ENCODE assay signal across 21 cellular contexts in genomic region chr6:24905485-24905884, GRCh38. TPM values are rescaled to one million over a fixed set of nuclear protein-coding genes. Genes with fewer than 3 reads are reported as not detected.
DNase-seq lines count a peak whose midpoint lies in the region; ATAC-seq and TF ChIP-seq lines count a peak whose summit lies in the region.
"Had no signal": no experiment of that assay in that cellular context is flagged by ENCODE, and none has a peak within 500 bp of the region (broad histone marks: within the 10 kb centered on the region; RNA-seq: fewer than 3 reads in every experiment).

No MANE protein-coding gene starts in this region.

- peaks cover 65% of the 10 kb centered on the region for H3F3A ChIP-seq in SU-DHL-6 (ENCODE audit: insufficient read depth)

- peaks cover 29% of the 10 kb centered on the region for H3K36me3 Mint-ChIP-seq in activated naive CD4-positive, alpha-beta T cell treated with anti-CD3 and anti-CD28 coated beads, Interleukin-2, amount 50 U/mL, for 24 hours
- H3K36me3 Mint-ChIP-seq in activated naive CD4-positive, alpha-beta T cell treated with anti-CD3 and anti-CD28 coated beads, Interleukin-2, amount 50 U/mL, for 72 hours = peaks cover 14 to 69% of the 10 kb centered on the region in 2 donors
- H3K36me3 Mint-ChIP-seq in stimulated activated naive B cell treated with anti-CD40 and anti-IgM and Interleukin-4, amounts not matched to agents 10 μg/mL and 1 μg/mL and 100 μg/mL, for 72 hours = peaks cover 21 to 44% of the 10 kb centered on the region in 2 donors

- peaks cover 100% of the 10 kb centered on the region for H3K79me2 ChIP-seq in SU-DHL-6 (ENCODE audit: insufficient read depth, low read length)

- peak overlapping the region; percentile 77 for H3K4me2 ChIP-seq in SU-DHL-6 (ENCODE audit: low read depth, low read length, poor library complexity, severe bottlenecking)
- H3K4me2 ChIP-seq: SK-N-SH had no signal

- no peak overlapping the region for H3K9ac ChIP-seq in SU-DHL-6 (ENCODE audit: low read length)
- H3K9ac ChIP-seq: SK-N-SH had no signal

- no peak for TF ChIP-seq CTCF in SU-DHL-6 (IDR thresholded peaks at IDR 0.05; ENCODE audit: insufficient read depth, low read length, poor library complexity, severe bottlenecking)

- intact Hi-C loops in right cardiac atrium (cut with DNase I) = no loop called here

- H3K4me1 ChIP-seq in right cardiac atrium (ENCODE audit: control insufficient read depth, insufficient read depth, low read length) = peaks cover 2% of the 10 kb centered on the region
- H3K4me1 ChIP-seq: Caco-2 had no signal

- no peak overlapping the region for H3K4me3 Mint-ChIP-seq in activated naive CD4-positive, alpha-beta T cell treated with anti-CD3 and anti-CD28 coated beads, Interleukin-2, amount 50 U/mL, for 24 hours
- H3K4me3 Mint-ChIP-seq in stimulated activated naive B cell treated with anti-CD40 and anti-IgM and Interleukin-4, amounts not matched to agents 10 μg/mL and 1 μg/mL and 100 μg/mL, for 72 hours = no peak overlapping the region

- H3K27me3 ChIP-seq in SU-DHL-6 (ENCODE audit: low read length) (no peaks in the 10 kb centered on the region), right cardiac atrium (ENCODE audit: control insufficient read depth, insufficient read depth) (no peaks in the 10 kb centered on the region)
- H3K27me3 ChIP-seq: adrenal gland, cardiac muscle cell, tibial artery had no signal

- no peaks in the 10 kb centered on the region for H3K27me3 Mint-ChIP-seq in activated naive CD4-positive, alpha-beta T cell treated with anti-CD3 and anti-CD28 coated beads, Interleukin-2, amount 50 U/mL, for 24 hours
- no peaks in the 10 kb centered on the region for H3K27me3 Mint-ChIP-seq in stimulated activated naive B cell treated with anti-CD40 and anti-IgM and Interleukin-4, amounts not matched to agents 10 μg/mL and 1 μg/mL and 100 μg/mL, for 72 hours

- peak overlapping the region; percentile 99 for H3K27ac Mint-ChIP-seq in activated naive CD4-positive, alpha-beta T cell treated with anti-CD3 and anti-CD28 coated beads, Interleukin-2, amount 50 U/mL, for 24 hours
- H3K27ac Mint-ChIP-seq in activated naive CD4-positive, alpha-beta T cell treated with anti-CD3 and anti-CD28 coated beads, Interleukin-2, amount 50 U/mL, for 72 hours = peak overlapping the region in 1 of 2 donors; percentile 16
- H3K27ac Mint-ChIP-seq in stimulated activated naive B cell treated with anti-CD40 and anti-IgM and Interleukin-4, amounts not matched to agents 10 μg/mL and 1 μg/mL and 100 μg/mL, for 72 hours = peak overlapping the region; percentile 89

- no peaks in the 10 kb centered on the region; the same call in 1 of the 2 replicates for H4K20me1 ChIP-seq in SU-DHL-6 (ENCODE audit: low read depth, low read length)

- H3K9me3 Mint-ChIP-seq in activated naive CD4-positive, alpha-beta T cell treated with anti-CD3 and anti-CD28 coated beads, Interleukin-2, amount 50 U/mL, for 24 hours = no peaks in the 10 kb centered on the region
- no peaks in the 10 kb centered on the region for H3K9me3 Mint-ChIP-seq in activated naive CD4-positive, alpha-beta T cell treated with anti-CD3 and anti-CD28 coated beads, Interleukin-2, amount 50 U/mL, for 72 hours
- peaks cover 0 to 5% of the 10 kb centered on the region in 2 donors for H3K9me3 Mint-ChIP-seq in stimulated activated naive B cell treated with anti-CD40 and anti-IgM and Interleukin-4, amounts not matched to agents 10 μg/mL and 1 μg/mL and 100 μg/mL, for 72 hours

- DNase-seq in activated naive CD4-positive, alpha-beta T cell treated with anti-CD3 and anti-CD28 coated beads, Interleukin-2, amount 50 U/mL, for 72 hours (ENCODE audit: low spot score in 2 of 2) = no peak
- DNase-seq in left kidney (ENCODE audit: low read depth, low spot score) (peak; percentile 38), right cardiac atrium (no peak)
- DNase-seq in stimulated activated naive B cell treated with anti-CD40 and anti-IgM and Interleukin-4, amounts not matched to agents 10 μg/mL and 1 μg/mL and 100 μg/mL, for 72 hours = no peak
- no peak for DNase-seq in activated effector memory CD4-positive, alpha-beta T cell treated with anti-CD3 and anti-CD28 coated beads, Interleukin-2, amount 50 U/mL, for 16 hours
- DNase-seq: activated CD4-positive, alpha-beta T cell treated with anti-CD3 and anti-CD28 coated beads for 48 hours; adrenal gland; Caco-2; dermis blood vessel endothelial cell; KBM-7; kidney glomerular epithelial cell; NCI-H187 treated with DMSO at 0.1 percent for 48 hours; NCI-H446 treated with DMSO at 0.1 percent for 48 hours; NK-92 treated with Interleukin-12 subunit alpha and Interleukin-12 subunit beta, amount 100 ng/mL, for 24 hours; SK-N-SH; tibial artery had no signal

- no peak for ATAC-seq in activated naive CD4-positive, alpha-beta T cell treated with anti-CD3 and anti-CD28 coated beads, Interleukin-2, amount 50 U/mL, for 72 hours
- no peak for ATAC-seq in stimulated activated naive B cell treated with anti-CD40 and anti-IgM and Interleukin-4, amounts not matched to agents 10 μg/mL and 1 μg/mL and 100 μg/mL, for 72 hours (replicated peaks)
- ATAC-seq in HG03039 (IDR thresholded peaks at IDR 0.05; ENCODE audit: unreplicated experiment) (no peak), right cardiac atrium (no peak)
- ATAC-seq: gastroesophageal sphincter had no signal

- peak overlapping the region; percentile 29 for H3K27ac ChIP-seq in SU-DHL-6 (ENCODE audit: low read depth, low read length)
- H3K27ac ChIP-seq in right cardiac atrium (ENCODE audit: low read length) = no peak overlapping the region
- H3K27ac ChIP-seq: adrenal gland, cardiac muscle cell, gastroesophageal sphincter, tibial artery had no signal

- H3K9me3 ChIP-seq in SU-DHL-6 (ENCODE audit: insufficient read depth, low read length) = no peaks in the 10 kb centered on the region
- H3K9me3 ChIP-seq in right cardiac atrium (ENCODE audit: control insufficient read depth, low read length) = peaks cover 3% of the 10 kb centered on the region
- H3K9me3 ChIP-seq: adrenal gland, Caco-2, SK-N-SH had no signal

- H3K4me3 ChIP-seq in SU-DHL-6 (ENCODE audit: insufficient read depth, low read length, poor library complexity, severe bottlenecking) (no peak overlapping the region), right cardiac atrium (ENCODE audit: low read length) (no peak overlapping the region)
- H3K4me3 ChIP-seq: adrenal gland, cardiac muscle cell, gastroesophageal sphincter, tibial artery had no signal

- peaks cover 96% of the 10 kb centered on the region for H3K4me1 Mint-ChIP-seq in activated naive CD4-positive, alpha-beta T cell treated with anti-CD3 and anti-CD28 coated beads, Interleukin-2, amount 50 U/mL, for 24 hours
- peaks cover 71 to 96% of the 10 kb centered on the region in 2 donors for H3K4me1 Mint-ChIP-seq in stimulated activated naive B cell treated with anti-CD40 and anti-IgM and Interleukin-4, amounts not matched to agents 10 μg/mL and 1 μg/mL and 100 μg/mL, for 72 hours

- peaks cover 31% of the 10 kb centered on the region for H3K36me3 ChIP-seq in SU-DHL-6 (ENCODE audit: low read length)
- H3K36me3 ChIP-seq: adrenal gland, cardiac muscle cell, gastroesophageal sphincter, tibial artery had no signal

- 52% methylated on average over 3 of the region's 3 CpGs for WGBS in right cardiac atrium

- H2AFZ ChIP-seq in SU-DHL-6 (ENCODE audit: low read depth, low read length, severe bottlenecking) = no peak overlapping the region

- H3K9me2 ChIP-seq in SU-DHL-6 (replicated peaks; ENCODE audit: insufficient read depth, low read length) = no peaks in the 10 kb centered on the region
- H3K9me2 ChIP-seq: SK-N-SH had no signal

RNA-seq across cellular contexts. Expression of gene RIPOR2, which starts 30.3 kb away (rescaled TPM):
- 100 to 1,000 TPM in 1 of 2 donors, 10 to 100 TPM in 1; 63.9 to 126 TPM for total RNA-seq in activated naive CD4-positive, alpha-beta T cell treated with anti-CD3 and anti-CD28 coated beads, Interleukin-2, amount 50 U/mL, for 72 hours
- total RNA-seq in right cardiac atrium = 1 to 10 TPM; 2.1 to 2.9 (median 2.4) TPM
- 0.59 TPM for polyA plus RNA-seq in right cardiac atrium

Comparison
In these comparisons a context has a peak if more than half of its experiments do, and no peak if none do; other contexts are left out.
1. RNA of gene RIPOR2, which starts 30.3 kb away (total RNA-seq): 63.9 to 126 TPM in activated naive CD4-positive, alpha-beta T cell treated with anti-CD3 and anti-CD28 coated beads, Interleukin-2, amount 50 U/mL, for 72 hours; 2.1 to 2.9 TPM in right cardiac atrium; every median in the first group is over 10 times any median in the second.